In genomic region chr6:107612762-107613415, GRCh38 we compare ENCODE assay signal across 14 cellular contexts.
DNase-seq lines count a peak whose midpoint lies in the region; ATAC-seq, FAIRE-seq and TF ChIP-seq lines count a peak whose summit lies in the region.
"Had no signal": no experiment of that assay in that cellular context is flagged by ENCODE, and none has a peak within 500 bp of the region (broad histone marks: within the 10 kb centered on the region; RNA-seq: fewer than 3 reads in every experiment).

No MANE protein-coding gene starts in this region.

- peaks cover 37% of the 10 kb centered on the region for H3K27me3 Mint-ChIP-seq in T-helper 17 cell
- H3K27me3 Mint-ChIP-seq in activated CD8-positive, alpha-beta memory T cell treated with anti-CD3 and anti-CD28 coated beads, Interleukin-2, amount 10 ng/mL, durations not matched to agents 7 days and 5 days, result no peaks in the 10 kb centered on the region
- H3K27me3 Mint-ChIP-seq: CD8-positive, alpha-beta memory T cell had no signal

- H3K27ac Mint-ChIP-seq in T-helper 17 cell, result peak overlapping the region; percentile 34
- H3K27ac Mint-ChIP-seq in activated CD8-positive, alpha-beta memory T cell treated with anti-CD3 and anti-CD28 coated beads, Interleukin-2, amount 10 ng/mL, durations not matched to agents 7 days and 5 days, result no peak overlapping the region
- H3K27ac Mint-ChIP-seq: CD8-positive, alpha-beta memory T cell; H9 had no signal

- no peak overlapping the region for H3K4me3 Mint-ChIP-seq in T-helper 17 cell
- no peak overlapping the region for H3K4me3 Mint-ChIP-seq in activated CD8-positive, alpha-beta memory T cell treated with anti-CD3 and anti-CD28 coated beads, Interleukin-2, amount 10 ng/mL, durations not matched to agents 7 days and 5 days
- H3K4me3 Mint-ChIP-seq: CD8-positive, alpha-beta memory T cell had no signal

- H3K36me3 ChIP-seq in small intestine (ENCODE audit: control insufficient read depth in 2 of 2, insufficient read depth in 2 of 2, low read length in 2 of 2), result no peaks in the 10 kb centered on the region

- DNase-seq in M059J (ENCODE audit: low read depth) (peak; percentile 7), T-helper 17 cell (no peak), fibroblast of mammary gland (ENCODE audit: low read depth) (peak; percentile 7), small intestine (peak; percentile 26)
- DNase-seq in activated CD8-positive, alpha-beta memory T cell treated with anti-CD3 and anti-CD28 coated beads, Interleukin-2, amount 10 ng/mL, durations not matched to agents 7 days and 5 days, result no peak
- DNase-seq: CD8-positive, alpha-beta memory T cell; H9; IMR-90; NCI-H1930; NCI-H2171 had no signal

- no peaks in the 10 kb centered on the region for H3K4me1 Mint-ChIP-seq in T-helper 17 cell
- H3K4me1 Mint-ChIP-seq in activated CD8-positive, alpha-beta memory T cell treated with anti-CD3 and anti-CD28 coated beads, Interleukin-2, amount 10 ng/mL, durations not matched to agents 7 days and 5 days, result peaks cover under 1% of the 10 kb centered on the region

- H3K27me3 ChIP-seq in small intestine (ENCODE audit: control insufficient read depth in 2 of 2, insufficient read depth in 2 of 2, low read length in 2 of 2), result no peaks in the 10 kb centered on the region

- peaks cover 0 to 2% of the 10 kb centered on the region in 2 donors for H3K4me1 ChIP-seq in small intestine (ENCODE audit: control insufficient read depth in 2 of 2, insufficient read depth in 1 of 2, low read depth in 1 of 2, low read length in 1 of 2)

- FAIRE-seq in small intestine (lab: Jason Lieb, UNC), result no peak

- CTCF ChIA-PET in activated CD8-positive, alpha-beta memory T cell treated with anti-CD3 and anti-CD28 coated beads, Interleukin-2, amount 10 ng/mL, durations not matched to agents 7 days and 5 days (lab: Charles Lee), result interaction anchor here (1.2 to 2.0 kb wide), 2 partner anchors 15 to 153 kb away, joined by 3 to 4 read pairs; partner anchors contain the start of gene PDSS2

- peaks cover 5% of the 10 kb centered on the region for H3K36me3 Mint-ChIP-seq in T-helper 17 cell (ENCODE audit: low read depth)
- no peaks in the 10 kb centered on the region for H3K36me3 Mint-ChIP-seq in activated CD8-positive, alpha-beta memory T cell treated with anti-CD3 and anti-CD28 coated beads, Interleukin-2, amount 10 ng/mL, durations not matched to agents 7 days and 5 days

- H3K27ac ChIP-seq in small intestine (ENCODE audit: low read depth in 1 of 2, low read length in 1 of 2), result no peak overlapping the region
- H3K27ac ChIP-seq: RWPE1 had no signal

- H3K9me3 Mint-ChIP-seq in activated CD8-positive, alpha-beta memory T cell treated with anti-CD3 and anti-CD28 coated beads, Interleukin-2, amount 10 ng/mL, durations not matched to agents 7 days and 5 days (ENCODE audit: low read depth), result no peaks in the 10 kb centered on the region
- H3K9me3 Mint-ChIP-seq: CD8-positive, alpha-beta memory T cell; H9 had no signal

- H3K9me3 ChIP-seq in T-helper 17 cell (ENCODE audit: control insufficient read depth, low read length, poor library complexity, severe bottlenecking), result no peaks in the 10 kb centered on the region
- no peaks in the 10 kb centered on the region for H3K9me3 ChIP-seq in small intestine (ENCODE audit: control insufficient read depth, low read depth)

- WGBS in small intestine, 3 donors, result 38 to 60% (median 51%) methylated on average over 3 of the region's 3 CpGs

- no peak overlapping the region for H3K4me3 ChIP-seq in fibroblast of mammary gland (ENCODE audit: control insufficient read depth, low read depth, low read length)
- H3K4me3 ChIP-seq in small intestine (ENCODE audit: low read depth in 1 of 2, low read length in 2 of 2), result no peak overlapping the region

- no peak for TF ChIP-seq CTCF in fibroblast of mammary gland (conservative IDR thresholded peaks at IDR 0.05; ENCODE audit: control insufficient read depth, insufficient read depth, low read depth, low read length)

- no peak for ATAC-seq in T-helper 17 cell
- ATAC-seq in activated CD8-positive, alpha-beta memory T cell treated with anti-CD3 and anti-CD28 coated beads, Interleukin-2, amount 10 ng/mL, durations not matched to agents 7 days and 5 days, result no peak
- ATAC-seq in GM19324 (IDR thresholded peaks at IDR 0.05; ENCODE audit: low FRiP score, unreplicated experiment), result no peak
- ATAC-seq in HG03469 (IDR thresholded peaks at IDR 0.05; ENCODE audit: unreplicated experiment), result no peak
- ATAC-seq in GM21825 (IDR thresholded peaks at IDR 0.05; ENCODE audit: unreplicated experiment), result no peak

Comparison
In these comparisons a context has a peak if more than half of its experiments do, and no peak if none do; other contexts are left out.
1. DNase-seq: peak in M059J (single experiment), fibroblast of mammary gland (single experiment) and small intestine (single experiment); none in T-helper 17 cell (0 of 3) and activated CD8-positive, alpha-beta memory T cell treated with anti-CD3 and anti-CD28 coated beads, Interleukin-2, amount 10 ng/mL, durations not matched to agents 7 days and 5 days (single experiment).